Comparison of ENCODE assay signal across 8 cellular contexts in genomic region chr12:27940756-27941402, GRCh38. TPM values are rescaled to one million over a fixed set of nuclear protein-coding genes. Genes with fewer than 3 reads are reported as not detected.
DNase-seq lines count a peak whose midpoint lies in the region; ATAC-seq and TF ChIP-seq lines count a peak whose summit lies in the region.

No MANE protein-coding gene starts in this region.

- peak; percentile 73 for ATAC-seq in HG02588 (IDR thresholded peaks at IDR 0.05; ENCODE audit: unreplicated experiment)
- ATAC-seq in left cardiac atrium: peak; percentile 65 to 79
- peak; percentile 74 for ATAC-seq in sciatic nerve

- H3K4me3 ChIP-seq in adipocyte (ENCODE audit: low read length): no peak overlapping the region

- H3K9ac ChIP-seq in adipocyte (ENCODE audit: low read length): peak overlapping the region; percentile 62

- H3K27me3 ChIP-seq in adipocyte (replicated peaks; ENCODE audit: control insufficient read depth, insufficient read depth, low read length): no peaks in the 10 kb centered on the region

- intact Hi-C loops in left cardiac atrium (cut with DNase I) (loop anchor here in 1 of 2 donors (2.0 kb wide), 1 partner anchor 208 kb away; no protein-coding TSS in a partner anchor), sciatic nerve (cut with DNase I) (no loop called here)

- no peaks in the 10 kb centered on the region for H3K36me3 ChIP-seq in adipocyte (ENCODE audit: control insufficient read depth, insufficient read depth, low read length, severe bottlenecking)

- peak; percentile 80 for TF ChIP-seq CTCF in GM12872 (IDR thresholded peaks at IDR 0.05; ENCODE audit: insufficient read depth, low read depth, low read length)

- peaks cover 29% of the 10 kb centered on the region for H3K4me1 ChIP-seq in adipocyte (ENCODE audit: control insufficient read depth, insufficient read depth, low read length)

- DNase-seq in NCI-H1092 (lab: John Stamatoyannopoulos, UW): peak; percentile 54
- peak; percentile 86 for DNase-seq in SW480 (ENCODE audit: low spot score)
- peak; percentile 86 for DNase-seq in adipocyte (ENCODE audit: low read depth)
- peak; percentile 73 for DNase-seq in left cardiac atrium
- peak; percentile 85 for DNase-seq in sciatic nerve (ENCODE audit: low spot score)
- no peak for DNase-seq in occipital lobe (lab: John Stamatoyannopoulos, UW)

- H3K9me3 ChIP-seq in adipocyte (ENCODE audit: control insufficient read depth, low read length): no peaks in the 10 kb centered on the region

RNA-seq across cellular contexts. Expression of gene PTHLH, which starts 31.7 kb away (rescaled TPM):
- total RNA-seq in left cardiac atrium: 10 to 100 TPM in 1 of 2 donors, under 1 TPM in 1; 0.41 to 11.6 TPM
- total RNA-seq in sciatic nerve: 8.3 TPM
- not detected for total RNA-seq in occipital lobe
